In genomic region chr6:53437557-53438202, GRCh38 we compare ENCODE assay signal across 1 cellular context.
TF ChIP-seq lines count a peak whose summit lies in the region.

No MANE protein-coding gene starts in this region.

TF ChIP-seq in GM12878, 131 proteins besides CTCF, POLR2A, EP300 and RAD21 (continued from another document):
- TF ChIP-seq NKRF (conservative IDR thresholded peaks at IDR 0.05): no peak
- TF ChIP-seq IRF5 (IDR thresholded peaks at IDR 0.05; ENCODE audit: borderline replicate concordance): no peak
- TF ChIP-seq CBX3 (IDR thresholded peaks at IDR 0.05; ENCODE audit: borderline replicate concordance, low read depth): no peak
- TF ChIP-seq SIX5 (IDR thresholded peaks at IDR 0.05; ENCODE audit: low read depth, low read length, severe bottlenecking): no peak
- TF ChIP-seq CBFB (IDR thresholded peaks at IDR 0.05; ENCODE audit: low read depth): no peak
- TF ChIP-seq BHLHE40 (IDR thresholded peaks at IDR 0.05; ENCODE audit: borderline replicate concordance in 1 of 2, low read depth in 2 of 2, low read length in 1 of 2): no peak
- TF ChIP-seq PBX3 (IDR thresholded peaks at IDR 0.05; ENCODE audit: insufficient replicate concordance, low read depth, low read length): no peak
- peak; percentile 48; the same call in 1 of the 2 replicates for TF ChIP-seq JUNB (IDR thresholded peaks at IDR 0.05)
- no peak for TF ChIP-seq SREBF1 (IDR thresholded peaks at IDR 0.05; ENCODE audit: low read length)
- TF ChIP-seq PML (IDR thresholded peaks at IDR 0.05; ENCODE audit: low read length): no peak
- TF ChIP-seq EED (IDR thresholded peaks at IDR 0.05; ENCODE audit: low read depth): 0 out of 2 replicates have a peak, but pooled peaks have one; percentile 21
- TF ChIP-seq NR2C1 (IDR thresholded peaks at IDR 0.05): no peak
- TF ChIP-seq BACH1 (IDR thresholded peaks at IDR 0.05; ENCODE audit: borderline replicate concordance): peak; percentile 84
- no peak for TF ChIP-seq IRF3 (IDR thresholded peaks at IDR 0.05)
- TF ChIP-seq ZNF274 (IDR thresholded peaks at IDR 0.05; ENCODE audit: insufficient read depth, insufficient read length): no peak
- TF ChIP-seq SMAD5 (IDR thresholded peaks at IDR 0.05; ENCODE audit: low read depth): no peak
- TF ChIP-seq ESRRA (IDR thresholded peaks at IDR 0.05; ENCODE audit: low read length): no peak
- no peak for TF ChIP-seq TCF3 (IDR thresholded peaks at IDR 0.05; ENCODE audit: borderline replicate concordance, insufficient read depth, low read depth, low read length)
- TF ChIP-seq PKNOX1 (IDR thresholded peaks at IDR 0.05): no peak
- no peak for TF ChIP-seq EGR1 (IDR thresholded peaks at IDR 0.05; ENCODE audit: borderline replicate concordance in 1 of 2, low read depth in 2 of 2, low read length in 2 of 2)
- no peak for TF ChIP-seq BCL11A (IDR thresholded peaks at IDR 0.05; ENCODE audit: low read depth, low read length)
- TF ChIP-seq PAX8 (IDR thresholded peaks at IDR 0.05): no peak
- no peak for TF ChIP-seq DPF2 (IDR thresholded peaks at IDR 0.05)
- TF ChIP-seq SREBF2 (IDR thresholded peaks at IDR 0.05; ENCODE audit: low read length): no peak
- TF ChIP-seq GABPA (IDR thresholded peaks at IDR 0.05; ENCODE audit: low read depth): no peak
- no peak for TF ChIP-seq CBX5 (IDR thresholded peaks at IDR 0.05; ENCODE audit: low read depth)
- no peak for TF ChIP-seq BMI1 (IDR thresholded peaks at IDR 0.05; ENCODE audit: borderline replicate concordance)
- no peak for TF ChIP-seq NFXL1 (IDR thresholded peaks at IDR 0.05; ENCODE audit: borderline replicate concordance)
- no peak for TF ChIP-seq ETV6 (conservative IDR thresholded peaks at IDR 0.05 in 1 of 2, IDR thresholded peaks at IDR 0.05 in 1 of 2; ENCODE audit: borderline replicate concordance in 1 of 2, low read depth in 1 of 2)
- no peak for TF ChIP-seq MAX (IDR thresholded peaks at IDR 0.05; ENCODE audit: low read depth, low read length)
- peak; percentile 49; the same call in 1 of the 2 replicates for TF ChIP-seq CREB1 (IDR thresholded peaks at IDR 0.05; ENCODE audit: low read depth)
- 0 out of 2 replicates have a peak, but pooled peaks have one; percentile 32 for TF ChIP-seq BCLAF1 (IDR thresholded peaks at IDR 0.05)
- TF ChIP-seq HCFC1 (IDR thresholded peaks at IDR 0.05; ENCODE audit: low read length): no peak
- TF ChIP-seq ZNF217 (IDR thresholded peaks at IDR 0.05): no peak
- peak; percentile 56; the same call in 1 of the 2 replicates for TF ChIP-seq ZNF592 (IDR thresholded peaks at IDR 0.05)
- TF ChIP-seq ZNF687 (IDR thresholded peaks at IDR 0.05): no peak
- 0 out of 2 replicates have a peak, but pooled peaks have one; percentile 40 for TF ChIP-seq NBN (IDR thresholded peaks at IDR 0.05)
